In the genomic region with DNA sequence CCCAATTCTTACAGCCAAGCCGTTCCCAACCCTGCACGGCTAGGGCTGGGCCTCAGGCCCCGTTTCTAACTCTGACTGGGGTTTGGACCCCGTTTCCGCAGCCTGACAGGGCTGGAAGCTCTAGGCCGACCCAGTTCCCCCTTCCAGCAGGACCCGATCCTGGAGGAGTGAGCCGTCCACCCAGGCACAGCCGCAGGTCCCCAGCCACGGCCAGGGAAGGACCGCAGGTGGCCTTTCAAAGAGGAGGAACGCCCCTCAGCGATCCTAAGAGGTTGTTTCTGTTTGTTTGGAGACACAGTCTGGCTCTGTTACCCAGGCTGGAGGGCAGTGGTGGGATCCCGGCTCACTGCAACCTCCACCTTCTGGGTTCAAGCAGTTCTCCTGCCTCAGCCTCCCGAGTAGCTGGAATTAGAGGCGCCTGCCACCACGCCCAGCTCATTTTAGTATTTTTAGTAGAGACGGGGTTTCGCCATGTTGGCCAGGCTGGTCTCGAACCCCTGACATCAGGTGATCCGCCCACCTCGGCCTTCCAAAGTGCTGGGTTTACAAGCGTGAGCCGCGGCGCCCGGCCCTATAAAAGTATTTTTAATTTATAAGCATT, we compare ENCODE assay signal across 2 cellular contexts.
TF ChIP-seq lines count a peak whose summit lies in the region.

No MANE protein-coding gene starts in this region.

TF ChIP-seq in SK-N-SH, 30 proteins besides CTCF, POLR2A, EP300 and RAD21 (continued from another document):
- TF ChIP-seq, protein P1, sequence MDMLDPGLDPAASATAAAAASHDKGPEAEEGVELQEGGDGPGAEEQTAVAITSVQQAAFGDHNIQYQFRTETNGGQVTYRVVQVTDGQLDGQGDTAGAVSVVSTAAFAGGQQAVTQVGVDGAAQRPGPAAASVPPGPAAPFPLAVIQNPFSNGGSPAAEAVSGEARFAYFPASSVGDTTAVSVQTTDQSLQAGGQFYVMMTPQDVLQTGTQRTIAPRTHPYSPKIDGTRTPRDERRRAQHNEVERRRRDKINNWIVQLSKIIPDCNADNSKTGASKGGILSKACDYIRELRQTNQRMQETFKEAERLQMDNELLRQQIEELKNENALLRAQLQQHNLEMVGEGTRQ (IDR thresholded peaks at IDR 0.05; ENCODE audit: borderline replicate concordance, low read depth, low read length), result no peak
- TF ChIP-seq NRF1 (IDR thresholded peaks at IDR 0.05; ENCODE audit: low read depth, low read length), result no peak
- TF ChIP-seq, protein P2, sequence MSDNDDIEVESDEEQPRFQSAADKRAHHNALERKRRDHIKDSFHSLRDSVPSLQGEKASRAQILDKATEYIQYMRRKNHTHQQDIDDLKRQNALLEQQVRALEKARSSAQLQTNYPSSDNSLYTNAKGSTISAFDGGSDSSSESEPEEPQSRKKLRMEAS (IDR thresholded peaks at IDR 0.05; ENCODE audit: low read depth), result no peak
- TF ChIP-seq TEAD4 (IDR thresholded peaks at IDR 0.05; ENCODE audit: borderline replicate concordance, insufficient read depth), result no peak
- TF ChIP-seq FOXM1 (IDR thresholded peaks at IDR 0.05; ENCODE audit: low read depth), result no peak
- TF ChIP-seq FOSL2 (IDR thresholded peaks at IDR 0.05; ENCODE audit: borderline replicate concordance, low read depth), result no peak
- no peak for TF ChIP-seq RCOR1 (IDR thresholded peaks at IDR 0.05; ENCODE audit: low read length)
- no peak for TF ChIP-seq GABPA (IDR thresholded peaks at IDR 0.05; ENCODE audit: low read depth)
- TF ChIP-seq JUND (IDR thresholded peaks at IDR 0.05), result no peak
- TF ChIP-seq, protein P3, sequence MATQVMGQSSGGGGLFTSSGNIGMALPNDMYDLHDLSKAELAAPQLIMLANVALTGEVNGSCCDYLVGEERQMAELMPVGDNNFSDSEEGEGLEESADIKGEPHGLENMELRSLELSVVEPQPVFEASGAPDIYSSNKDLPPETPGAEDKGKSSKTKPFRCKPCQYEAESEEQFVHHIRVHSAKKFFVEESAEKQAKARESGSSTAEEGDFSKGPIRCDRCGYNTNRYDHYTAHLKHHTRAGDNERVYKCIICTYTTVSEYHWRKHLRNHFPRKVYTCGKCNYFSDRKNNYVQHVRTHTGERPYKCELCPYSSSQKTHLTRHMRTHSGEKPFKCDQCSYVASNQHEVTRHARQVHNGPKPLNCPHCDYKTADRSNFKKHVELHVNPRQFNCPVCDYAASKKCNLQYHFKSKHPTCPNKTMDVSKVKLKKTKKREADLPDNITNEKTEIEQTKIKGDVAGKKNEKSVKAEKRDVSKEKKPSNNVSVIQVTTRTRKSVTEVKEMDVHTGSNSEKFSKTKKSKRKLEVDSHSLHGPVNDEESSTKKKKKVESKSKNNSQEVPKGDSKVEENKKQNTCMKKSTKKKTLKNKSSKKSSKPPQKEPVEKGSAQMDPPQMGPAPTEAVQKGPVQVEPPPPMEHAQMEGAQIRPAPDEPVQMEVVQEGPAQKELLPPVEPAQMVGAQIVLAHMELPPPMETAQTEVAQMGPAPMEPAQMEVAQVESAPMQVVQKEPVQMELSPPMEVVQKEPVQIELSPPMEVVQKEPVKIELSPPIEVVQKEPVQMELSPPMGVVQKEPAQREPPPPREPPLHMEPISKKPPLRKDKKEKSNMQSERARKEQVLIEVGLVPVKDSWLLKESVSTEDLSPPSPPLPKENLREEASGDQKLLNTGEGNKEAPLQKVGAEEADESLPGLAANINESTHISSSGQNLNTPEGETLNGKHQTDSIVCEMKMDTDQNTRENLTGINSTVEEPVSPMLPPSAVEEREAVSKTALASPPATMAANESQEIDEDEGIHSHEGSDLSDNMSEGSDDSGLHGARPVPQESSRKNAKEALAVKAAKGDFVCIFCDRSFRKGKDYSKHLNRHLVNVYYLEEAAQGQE (IDR thresholded peaks at IDR 0.05; ENCODE audit: low read depth, low read length), result no peak
- TF ChIP-seq POLR2AphosphoS5 (IDR thresholded peaks at IDR 0.05; ENCODE audit: low read depth, low read length), result no peak
- TF ChIP-seq, protein P4, sequence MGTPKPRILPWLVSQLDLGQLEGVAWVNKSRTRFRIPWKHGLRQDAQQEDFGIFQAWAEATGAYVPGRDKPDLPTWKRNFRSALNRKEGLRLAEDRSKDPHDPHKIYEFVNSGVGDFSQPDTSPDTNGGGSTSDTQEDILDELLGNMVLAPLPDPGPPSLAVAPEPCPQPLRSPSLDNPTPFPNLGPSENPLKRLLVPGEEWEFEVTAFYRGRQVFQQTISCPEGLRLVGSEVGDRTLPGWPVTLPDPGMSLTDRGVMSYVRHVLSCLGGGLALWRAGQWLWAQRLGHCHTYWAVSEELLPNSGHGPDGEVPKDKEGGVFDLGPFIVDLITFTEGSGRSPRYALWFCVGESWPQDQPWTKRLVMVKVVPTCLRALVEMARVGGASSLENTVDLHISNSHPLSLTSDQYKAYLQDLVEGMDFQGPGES (IDR thresholded peaks at IDR 0.05; ENCODE audit: low read depth, low read length), result no peak
- no peak for TF ChIP-seq RFX5 (IDR thresholded peaks at IDR 0.05; ENCODE audit: low read length)
TF ChIP-seq in SK-N-SH: peak in this region for 0.

TF ChIP-seq in SK-N-SH treated with all-trans-retinoic acid at 6 μM for 48 hours, 23 proteins besides CTCF, POLR2A, EP300 and RAD21 (continued from another document):
- TF ChIP-seq, protein P5, sequence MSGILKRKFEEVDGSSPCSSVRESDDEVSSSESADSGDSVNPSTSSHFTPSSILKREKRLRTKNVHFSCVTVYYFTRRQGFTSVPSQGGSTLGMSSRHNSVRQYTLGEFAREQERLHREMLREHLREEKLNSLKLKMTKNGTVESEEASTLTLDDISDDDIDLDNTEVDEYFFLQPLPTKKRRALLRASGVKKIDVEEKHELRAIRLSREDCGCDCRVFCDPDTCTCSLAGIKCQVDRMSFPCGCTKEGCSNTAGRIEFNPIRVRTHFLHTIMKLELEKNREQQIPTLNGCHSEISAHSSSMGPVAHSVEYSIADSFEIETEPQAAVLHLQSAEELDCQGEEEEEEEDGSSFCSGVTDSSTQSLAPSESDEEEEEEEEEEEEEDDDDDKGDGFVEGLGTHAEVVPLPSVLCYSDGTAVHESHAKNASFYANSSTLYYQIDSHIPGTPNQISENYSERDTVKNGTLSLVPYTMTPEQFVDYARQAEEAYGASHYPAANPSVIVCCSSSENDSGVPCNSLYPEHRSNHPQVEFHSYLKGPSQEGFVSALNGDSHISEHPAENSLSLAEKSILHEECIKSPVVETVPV (CRISPR knock-in tag; IDR thresholded peaks at IDR 0.05), result no peak
- TF ChIP-seq ZNF565 (CRISPR knock-in tag; conservative IDR thresholded peaks at IDR 0.05; ENCODE audit: low read depth) (no peak), ESRRG (CRISPR knock-in tag; IDR thresholded peaks at IDR 0.05) (no peak), BACH2 (CRISPR knock-in tag; IDR thresholded peaks at IDR 0.05; ENCODE audit: borderline replicate concordance) (no peak), ZFP30 (CRISPR knock-in tag; IDR thresholded peaks at IDR 0.05) (no peak)
- TF ChIP-seq, protein P6, sequence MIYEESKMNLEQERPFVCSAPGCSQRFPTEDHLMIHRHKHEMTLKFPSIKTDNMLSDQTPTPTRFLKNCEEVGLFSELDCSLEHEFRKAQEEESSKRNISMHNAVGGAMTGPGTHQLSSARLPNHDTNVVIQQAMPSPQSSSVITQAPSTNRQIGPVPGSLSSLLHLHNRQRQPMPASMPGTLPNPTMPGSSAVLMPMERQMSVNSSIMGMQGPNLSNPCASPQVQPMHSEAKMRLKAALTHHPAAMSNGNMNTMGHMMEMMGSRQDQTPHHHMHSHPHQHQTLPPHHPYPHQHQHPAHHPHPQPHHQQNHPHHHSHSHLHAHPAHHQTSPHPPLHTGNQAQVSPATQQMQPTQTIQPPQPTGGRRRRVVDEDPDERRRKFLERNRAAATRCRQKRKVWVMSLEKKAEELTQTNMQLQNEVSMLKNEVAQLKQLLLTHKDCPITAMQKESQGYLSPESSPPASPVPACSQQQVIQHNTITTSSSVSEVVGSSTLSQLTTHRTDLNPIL (CRISPR knock-in tag; IDR thresholded peaks at IDR 0.05; ENCODE audit: low read depth), result no peak
